25 cellular contexts compared by ENCODE assay signal in genomic region chr2:66041902-66042657, GRCh38.
"Had no signal": no experiment of that assay in that cellular context is flagged by ENCODE, and none has a peak within 500 bp of the region (broad histone marks: within the 10 kb centered on the region; RNA-seq: fewer than 3 reads in every experiment).

No MANE protein-coding gene starts in this region.

- H3K4me3 Mint-ChIP-seq: effector memory CD8-positive, alpha-beta T cell; memory B cell; naive B cell; nephron; neural progenitor cell; stimulated activated effector memory CD8-positive, alpha-beta T cell treated with anti-CD3 and anti-CD28 coated beads, Interleukin-12 subunit alpha, Interleukin-12 subunit beta, amount 100 ng/mL, for 72 hours had no signal

- H3K9me3 ChIP-seq: esophagus squamous epithelium, gastrocnemius medialis, lower lobe of right lung, mucosa of descending colon, prostate gland, right atrium auricular region, stomach, thyroid gland had no signal

- H3K27ac ChIP-seq: esophagus squamous epithelium, gastrocnemius medialis, lower lobe of right lung, neural progenitor cell, prostate gland, right atrium auricular region, stomach, thyroid gland had no signal

- H3K36me3 Mint-ChIP-seq: memory B cell; naive B cell; neural progenitor cell; stimulated activated effector memory CD8-positive, alpha-beta T cell treated with anti-CD3 and anti-CD28 coated beads, Interleukin-12 subunit alpha, Interleukin-12 subunit beta, amount 100 ng/mL, for 72 hours had no signal

- H3K9me3 Mint-ChIP-seq: memory B cell, nephron, neural progenitor cell had no signal

- H3K4me2 ChIP-seq: neural progenitor cell, smooth muscle cell had no signal

- H3K27me3 Mint-ChIP-seq: effector memory CD8-positive, alpha-beta T cell; memory B cell had no signal

- H2AFZ ChIP-seq: neural progenitor cell had no signal

- H3K4me3 ChIP-seq: esophagus squamous epithelium, gastrocnemius medialis, lower lobe of right lung, mucosa of descending colon, neural progenitor cell, prostate gland, right atrium auricular region, smooth muscle cell, stomach, thyroid gland had no signal

- H3K4me1 Mint-ChIP-seq: memory B cell; naive B cell; stimulated activated effector memory CD8-positive, alpha-beta T cell treated with anti-CD3 and anti-CD28 coated beads, Interleukin-12 subunit alpha, Interleukin-12 subunit beta, amount 100 ng/mL, for 72 hours had no signal

- DNase-seq: cortex of kidney; effector memory CD8-positive, alpha-beta T cell; erythroblast; esophagus squamous epithelium; gastrocnemius medialis; left ventricle myocardium superior; lower lobe of right lung; mucosa of descending colon; naive B cell; stimulated activated CD4-positive, alpha-beta T cell treated with anti-CD3 and anti-CD28 coated beads, Interleukin-12 subunit alpha, Interleukin-12 subunit beta, amount 100 ng/mL, for 4 hours; stimulated activated CD4-positive, alpha-beta T cell treated with anti-CD3 and anti-CD28 coated beads, Interleukin-1b, Interleukin-23, amount 100 ng/mL, for 48 hours; stimulated activated CD4-positive, alpha-beta T cell treated with anti-CD3 and anti-CD28 coated beads, Interleukin-4, amount 100 ng/mL, for 1 hour; stimulated activated naive CD4-positive, alpha-beta T cell treated with Interleukin-2 at 50 U/mL for 16 hours; stomach; thyroid gland had no signal

- FAIRE-seq: endometrium, keratinocyte had no signal

- H3K4me1 ChIP-seq: esophagus squamous epithelium, gastrocnemius medialis, lower lobe of right lung, neural progenitor cell, prostate gland, right atrium auricular region, stomach, thyroid gland had no signal

- ATAC-seq: effector memory CD8-positive, alpha-beta T cell; gastrocnemius medialis; left ventricle myocardium superior; lower lobe of right lung; mucosa of descending colon; sciatic nerve; stimulated activated effector memory CD8-positive, alpha-beta T cell treated with anti-CD3 and anti-CD28 coated beads, Interleukin-12 subunit alpha, Interleukin-12 subunit beta, amount 100 ng/mL, for 72 hours had no signal

- H3K27ac Mint-ChIP-seq: effector memory CD8-positive, alpha-beta T cell; memory B cell; naive B cell; neural progenitor cell; stimulated activated effector memory CD8-positive, alpha-beta T cell treated with anti-CD3 and anti-CD28 coated beads, Interleukin-12 subunit alpha, Interleukin-12 subunit beta, amount 100 ng/mL, for 72 hours had no signal

- H3K36me3 ChIP-seq: esophagus squamous epithelium, gastrocnemius medialis, lower lobe of right lung, neural progenitor cell, prostate gland, right atrium auricular region, stomach, thyroid gland had no signal

- H3K27me3 ChIP-seq: esophagus squamous epithelium, gastrocnemius medialis, neural progenitor cell, right atrium auricular region, stomach, thyroid gland had no signal

- H3K9ac ChIP-seq: neural progenitor cell had no signal
